1 cellular context compared by ENCODE assay signal in the genomic region with DNA sequence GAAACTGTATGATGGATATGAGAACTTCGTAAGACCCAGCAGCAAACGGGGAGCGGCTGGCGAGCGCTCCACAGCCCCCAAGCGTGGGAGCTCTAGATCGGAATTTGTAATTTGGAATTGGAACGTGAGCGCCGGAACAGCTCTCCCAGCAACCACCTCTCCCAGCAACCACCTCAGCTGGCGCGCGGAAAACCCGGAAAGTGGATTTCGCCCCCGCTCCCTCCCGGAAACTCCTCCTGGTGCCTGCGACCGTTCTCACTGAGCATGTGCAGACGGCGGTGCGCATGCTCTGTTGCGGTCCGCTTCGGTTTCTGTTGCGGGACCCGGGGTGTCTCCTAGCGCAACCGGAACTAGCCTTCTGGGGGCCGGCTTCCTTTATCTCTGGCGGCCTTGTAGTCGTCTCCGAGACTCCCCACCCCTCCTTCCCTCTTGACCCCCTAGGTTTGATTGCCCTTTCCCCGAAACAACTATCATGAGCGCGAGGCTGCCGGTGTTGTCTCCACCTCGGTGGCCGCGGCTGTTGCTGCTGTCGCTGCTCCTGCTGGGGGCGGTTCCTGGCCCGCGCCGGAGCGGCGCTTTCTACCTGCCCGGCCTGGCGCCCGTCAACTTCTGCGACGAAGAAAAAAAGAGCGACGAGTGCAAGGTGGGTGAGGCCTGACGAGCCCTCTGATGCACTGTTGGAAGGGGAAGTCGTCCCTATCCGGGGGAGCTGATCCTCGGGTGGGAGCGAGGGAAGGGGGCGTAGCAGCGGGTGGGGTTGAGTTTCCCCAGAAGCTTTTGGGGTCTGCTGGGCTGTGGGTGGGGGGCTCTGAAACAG.
TF ChIP-seq lines count a peak whose summit lies in the region.

A gene with protein sequence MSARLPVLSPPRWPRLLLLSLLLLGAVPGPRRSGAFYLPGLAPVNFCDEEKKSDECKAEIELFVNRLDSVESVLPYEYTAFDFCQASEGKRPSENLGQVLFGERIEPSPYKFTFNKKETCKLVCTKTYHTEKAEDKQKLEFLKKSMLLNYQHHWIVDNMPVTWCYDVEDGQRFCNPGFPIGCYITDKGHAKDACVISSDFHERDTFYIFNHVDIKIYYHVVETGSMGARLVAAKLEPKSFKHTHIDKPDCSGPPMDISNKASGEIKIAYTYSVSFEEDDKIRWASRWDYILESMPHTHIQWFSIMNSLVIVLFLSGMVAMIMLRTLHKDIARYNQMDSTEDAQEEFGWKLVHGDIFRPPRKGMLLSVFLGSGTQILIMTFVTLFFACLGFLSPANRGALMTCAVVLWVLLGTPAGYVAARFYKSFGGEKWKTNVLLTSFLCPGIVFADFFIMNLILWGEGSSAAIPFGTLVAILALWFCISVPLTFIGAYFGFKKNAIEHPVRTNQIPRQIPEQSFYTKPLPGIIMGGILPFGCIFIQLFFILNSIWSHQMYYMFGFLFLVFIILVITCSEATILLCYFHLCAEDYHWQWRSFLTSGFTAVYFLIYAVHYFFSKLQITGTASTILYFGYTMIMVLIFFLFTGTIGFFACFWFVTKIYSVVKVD (plus strand): TSS at position 338 of the 817 bp plus-strand sequence. CDS start 135 bp downstream, at position 473.

TF ChIP-seq in HepG2, 621 proteins besides CTCF, POLR2A, EP300 and RAD21 (continued from another document and continues in another):
- TF ChIP-seq, protein P1, sequence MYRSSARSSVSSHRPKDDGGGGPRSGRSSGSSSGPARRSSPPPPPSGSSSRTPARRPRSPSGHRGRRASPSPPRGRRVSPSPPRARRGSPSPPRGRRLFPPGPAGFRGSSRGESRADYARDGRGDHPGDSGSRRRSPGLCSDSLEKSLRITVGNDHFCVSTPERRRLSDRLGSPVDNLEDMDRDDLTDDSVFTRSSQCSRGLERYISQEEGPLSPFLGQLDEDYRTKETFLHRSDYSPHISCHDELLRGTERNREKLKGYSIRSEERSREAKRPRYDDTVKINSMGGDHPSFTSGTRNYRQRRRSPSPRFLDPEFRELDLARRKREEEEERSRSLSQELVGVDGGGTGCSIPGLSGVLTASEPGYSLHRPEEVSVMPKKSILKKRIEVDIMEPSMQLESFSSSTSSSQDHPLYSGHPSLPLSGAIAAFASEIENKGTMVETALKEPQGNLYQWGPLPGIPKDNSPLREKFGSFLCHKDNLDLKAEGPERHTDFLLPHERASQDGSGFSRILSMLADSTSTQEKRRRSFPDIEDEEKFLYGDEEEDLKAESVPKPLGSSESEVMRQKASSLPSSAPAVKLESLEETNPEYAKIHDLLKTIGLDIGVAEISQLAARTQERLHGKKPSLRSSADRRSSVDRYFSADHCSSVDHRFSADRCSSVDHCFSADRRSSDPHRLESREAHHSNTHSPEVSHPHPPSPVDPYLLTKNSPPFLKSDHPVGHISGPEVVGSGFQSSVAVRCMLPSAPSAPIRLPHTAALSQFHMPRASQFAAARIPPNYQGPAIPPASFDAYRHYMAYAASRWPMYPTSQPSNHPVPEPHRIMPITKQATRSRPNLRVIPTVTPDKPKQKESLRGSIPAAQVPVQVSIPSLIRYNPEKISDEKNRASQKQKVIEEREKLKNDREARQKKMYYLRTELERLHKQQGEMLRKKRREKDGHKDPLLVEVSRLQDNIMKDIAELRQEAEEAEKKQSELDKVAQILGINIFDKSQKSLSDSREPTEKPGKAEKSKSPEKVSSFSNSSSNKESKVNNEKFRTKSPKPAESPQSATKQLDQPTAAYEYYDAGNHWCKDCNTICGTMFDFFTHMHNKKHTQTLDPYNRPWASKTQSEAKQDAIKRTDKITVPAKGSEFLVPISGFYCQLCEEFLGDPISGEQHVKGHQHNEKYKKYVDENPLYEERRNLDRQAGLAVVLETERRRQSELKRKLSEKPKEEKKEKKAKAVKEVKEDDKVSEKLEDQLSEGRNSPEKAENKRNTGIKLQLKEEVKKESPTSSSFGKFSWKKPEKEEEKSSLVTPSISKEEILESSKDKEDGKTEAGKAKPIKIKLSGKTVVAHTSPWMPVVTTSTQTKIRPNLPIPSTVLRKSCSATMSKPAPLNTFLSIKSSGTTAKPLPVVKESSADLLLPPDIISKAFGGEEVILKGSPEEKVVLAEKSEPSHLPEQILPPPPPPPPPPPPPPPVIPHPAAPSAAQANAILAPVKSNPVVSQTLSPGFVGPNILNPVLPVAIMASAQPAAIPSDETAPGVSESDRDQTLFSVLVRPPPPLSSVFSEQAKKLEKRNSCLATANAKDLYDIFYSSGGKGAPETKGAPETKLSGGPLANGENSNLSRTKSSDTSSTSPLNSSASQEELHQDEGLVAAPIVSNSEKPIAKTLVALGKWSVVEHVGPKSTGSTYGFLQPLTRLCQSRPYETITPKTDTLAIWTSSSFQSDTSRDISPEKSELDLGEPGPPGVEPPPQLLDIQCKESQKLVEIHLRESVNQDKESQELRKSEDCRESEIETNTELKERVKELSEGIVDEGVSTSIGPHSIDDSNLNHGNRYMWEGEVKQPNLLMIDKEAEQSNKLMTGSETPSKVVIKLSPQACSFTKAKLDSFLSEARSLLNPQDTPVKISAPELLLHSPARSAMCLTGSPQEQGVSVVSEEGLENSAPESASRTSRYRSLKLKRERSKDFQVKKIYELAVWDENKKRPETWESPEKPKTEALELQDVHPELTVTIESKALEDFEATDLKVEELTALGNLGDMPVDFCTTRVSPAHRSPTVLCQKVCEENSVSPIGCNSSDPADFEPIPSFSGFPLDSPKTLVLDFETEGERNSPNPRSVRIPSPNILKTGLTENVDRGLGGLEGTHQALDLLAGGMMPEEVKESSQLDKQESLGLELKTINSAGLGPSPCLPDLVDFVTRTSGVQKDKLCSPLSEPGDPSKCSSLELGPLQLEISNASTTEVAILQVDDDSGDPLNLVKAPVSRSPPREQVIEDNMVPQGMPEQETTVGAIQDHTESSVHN (CRISPR knock-in tag; IDR thresholded peaks at IDR 0.05): no peak; the same call in 1 of the 2 replicates
- TF ChIP-seq ZNF607 (CRISPR knock-in tag; IDR thresholded peaks at IDR 0.05; ENCODE audit: borderline replicate concordance) (peak; percentile 53; the same call in 1 of the 2 replicates), ARNT2 (CRISPR knock-in tag; IDR thresholded peaks at IDR 0.05; ENCODE audit: low read depth) (peak; percentile 44; the same call in 1 of the 2 replicates), PATZ1 (CRISPR knock-in tag; IDR thresholded peaks at IDR 0.05) (peak; percentile 78), ZNF264 (CRISPR knock-in tag; IDR thresholded peaks at IDR 0.05) (peak; percentile 63; the same call in 1 of the 2 replicates), ZNF614 (CRISPR knock-in tag; IDR thresholded peaks at IDR 0.05; ENCODE audit: borderline replicate concordance) (0 out of 2 replicates have a peak, but pooled peaks have one; percentile 15), CREB1 (IDR thresholded peaks at IDR 0.05) (no peak), CREB1 (CRISPR knock-in tag; IDR thresholded peaks at IDR 0.05) (peak; percentile 27; the same call in 1 of the 2 replicates), SNAPC5 (CRISPR knock-in tag; IDR thresholded peaks at IDR 0.05; ENCODE audit: borderline replicate concordance) (0 out of 2 replicates have a peak, but pooled peaks have one; percentile 54), ZZZ3 (CRISPR knock-in tag; IDR thresholded peaks at IDR 0.05; ENCODE audit: borderline replicate concordance) (0 out of 2 replicates have a peak, but pooled peaks have one; percentile 26), ZNF616 (CRISPR knock-in tag; IDR thresholded peaks at IDR 0.05; ENCODE audit: low read depth) (no peak), ZNF143 (CRISPR knock-in tag; IDR thresholded peaks at IDR 0.05) (peak; percentile 88), NRL (CRISPR knock-in tag; IDR thresholded peaks at IDR 0.05; ENCODE audit: borderline replicate concordance) (peak; percentile 26; the same call in 1 of the 2 replicates), SIN3B (IDR thresholded peaks at IDR 0.05; ENCODE audit: low read length) (no peak), TBP (CRISPR knock-in tag; IDR thresholded peaks at IDR 0.05) (no peak), NR2C2 (CRISPR knock-in tag; IDR thresholded peaks at IDR 0.05; ENCODE audit: borderline replicate concordance) (peak; percentile 58; the same call in 1 of the 2 replicates), SOX6 (IDR thresholded peaks at IDR 0.05) (no peak), SOX6 (CRISPR knock-in tag; IDR thresholded peaks at IDR 0.05) (peak; percentile 59; the same call in 1 of the 2 replicates), MEIS1 (CRISPR knock-in tag; IDR thresholded peaks at IDR 0.05; ENCODE audit: borderline replicate concordance) (peak; percentile 89)
- TF ChIP-seq, protein P2, sequence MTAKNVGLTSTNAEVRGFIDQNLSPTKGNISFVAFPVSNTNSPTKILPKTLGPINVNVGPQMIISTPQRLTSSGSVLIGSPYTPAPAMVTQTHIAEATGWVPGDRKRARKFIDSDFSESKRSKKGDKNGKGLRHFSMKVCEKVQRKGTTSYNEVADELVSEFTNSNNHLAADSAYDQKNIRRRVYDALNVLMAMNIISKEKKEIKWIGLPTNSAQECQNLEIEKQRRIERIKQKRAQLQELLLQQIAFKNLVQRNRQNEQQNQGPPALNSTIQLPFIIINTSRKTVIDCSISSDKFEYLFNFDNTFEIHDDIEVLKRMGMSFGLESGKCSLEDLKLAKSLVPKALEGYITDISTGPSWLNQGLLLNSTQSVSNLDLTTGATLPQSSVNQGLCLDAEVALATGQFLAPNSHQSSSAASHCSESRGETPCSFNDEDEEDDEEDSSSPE (CRISPR knock-in tag; IDR thresholded peaks at IDR 0.05): peak; percentile 55
- TF ChIP-seq, protein P3, sequence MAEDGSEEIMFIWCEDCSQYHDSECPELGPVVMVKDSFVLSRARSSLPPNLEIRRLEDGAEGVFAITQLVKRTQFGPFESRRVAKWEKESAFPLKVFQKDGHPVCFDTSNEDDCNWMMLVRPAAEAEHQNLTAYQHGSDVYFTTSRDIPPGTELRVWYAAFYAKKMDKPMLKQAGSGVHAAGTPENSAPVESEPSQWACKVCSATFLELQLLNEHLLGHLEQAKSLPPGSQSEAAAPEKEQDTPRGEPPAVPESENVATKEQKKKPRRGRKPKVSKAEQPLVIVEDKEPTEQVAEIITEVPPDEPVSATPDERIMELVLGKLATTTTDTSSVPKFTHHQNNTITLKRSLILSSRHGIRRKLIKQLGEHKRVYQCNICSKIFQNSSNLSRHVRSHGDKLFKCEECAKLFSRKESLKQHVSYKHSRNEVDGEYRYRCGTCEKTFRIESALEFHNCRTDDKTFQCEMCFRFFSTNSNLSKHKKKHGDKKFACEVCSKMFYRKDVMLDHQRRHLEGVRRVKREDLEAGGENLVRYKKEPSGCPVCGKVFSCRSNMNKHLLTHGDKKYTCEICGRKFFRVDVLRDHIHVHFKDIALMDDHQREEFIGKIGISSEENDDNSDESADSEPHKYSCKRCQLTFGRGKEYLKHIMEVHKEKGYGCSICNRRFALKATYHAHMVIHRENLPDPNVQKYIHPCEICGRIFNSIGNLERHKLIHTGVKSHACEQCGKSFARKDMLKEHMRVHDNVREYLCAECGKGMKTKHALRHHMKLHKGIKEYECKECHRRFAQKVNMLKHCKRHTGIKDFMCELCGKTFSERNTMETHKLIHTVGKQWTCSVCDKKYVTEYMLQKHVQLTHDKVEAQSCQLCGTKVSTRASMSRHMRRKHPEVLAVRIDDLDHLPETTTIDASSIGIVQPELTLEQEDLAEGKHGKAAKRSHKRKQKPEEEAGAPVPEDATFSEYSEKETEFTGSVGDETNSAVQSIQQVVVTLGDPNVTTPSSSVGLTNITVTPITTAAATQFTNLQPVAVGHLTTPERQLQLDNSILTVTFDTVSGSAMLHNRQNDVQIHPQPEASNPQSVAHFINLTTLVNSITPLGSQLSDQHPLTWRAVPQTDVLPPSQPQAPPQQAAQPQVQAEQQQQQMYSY (CRISPR knock-in tag; IDR thresholded peaks at IDR 0.05): peak; percentile 99
- TF ChIP-seq, protein P4, sequence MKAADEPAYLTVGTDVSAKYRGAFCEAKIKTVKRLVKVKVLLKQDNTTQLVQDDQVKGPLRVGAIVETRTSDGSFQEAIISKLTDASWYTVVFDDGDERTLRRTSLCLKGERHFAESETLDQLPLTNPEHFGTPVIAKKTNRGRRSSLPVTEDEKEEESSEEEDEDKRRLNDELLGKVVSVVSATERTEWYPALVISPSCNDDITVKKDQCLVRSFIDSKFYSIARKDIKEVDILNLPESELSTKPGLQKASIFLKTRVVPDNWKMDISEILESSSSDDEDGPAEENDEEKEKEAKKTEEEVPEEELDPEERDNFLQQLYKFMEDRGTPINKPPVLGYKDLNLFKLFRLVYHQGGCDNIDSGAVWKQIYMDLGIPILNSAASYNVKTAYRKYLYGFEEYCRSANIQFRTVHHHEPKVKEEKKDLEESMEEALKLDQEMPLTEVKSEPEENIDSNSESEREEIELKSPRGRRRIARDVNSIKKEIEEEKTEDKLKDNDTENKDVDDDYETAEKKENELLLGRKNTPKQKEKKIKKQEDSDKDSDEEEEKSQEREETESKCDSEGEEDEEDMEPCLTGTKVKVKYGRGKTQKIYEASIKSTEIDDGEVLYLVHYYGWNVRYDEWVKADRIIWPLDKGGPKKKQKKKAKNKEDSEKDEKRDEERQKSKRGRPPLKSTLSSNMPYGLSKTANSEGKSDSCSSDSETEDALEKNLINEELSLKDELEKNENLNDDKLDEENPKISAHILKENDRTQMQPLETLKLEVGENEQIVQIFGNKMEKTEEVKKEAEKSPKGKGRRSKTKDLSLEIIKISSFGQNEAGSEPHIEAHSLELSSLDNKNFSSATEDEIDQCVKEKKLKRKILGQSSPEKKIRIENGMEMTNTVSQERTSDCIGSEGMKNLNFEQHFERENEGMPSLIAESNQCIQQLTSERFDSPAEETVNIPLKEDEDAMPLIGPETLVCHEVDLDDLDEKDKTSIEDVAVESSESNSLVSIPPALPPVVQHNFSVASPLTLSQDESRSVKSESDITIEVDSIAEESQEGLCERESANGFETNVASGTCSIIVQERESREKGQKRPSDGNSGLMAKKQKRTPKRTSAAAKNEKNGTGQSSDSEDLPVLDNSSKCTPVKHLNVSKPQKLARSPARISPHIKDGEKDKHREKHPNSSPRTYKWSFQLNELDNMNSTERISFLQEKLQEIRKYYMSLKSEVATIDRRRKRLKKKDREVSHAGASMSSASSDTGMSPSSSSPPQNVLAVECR (CRISPR knock-in tag; IDR thresholded peaks at IDR 0.05; ENCODE audit: borderline replicate concordance): peak; percentile 93
